Comparison of ENCODE assay signal across 27 cellular contexts in genomic region chr1:71623888-71624287, GRCh38.
"Had no signal": no experiment of that assay in that cellular context is flagged by ENCODE, and none has a peak within 500 bp of the region (broad histone marks: within the 10 kb centered on the region; RNA-seq: fewer than 3 reads in every experiment).

No MANE protein-coding gene starts in this region.

- H3K9me3 ChIP-seq: colonic mucosa, esophagus muscularis mucosa, esophagus squamous epithelium, gastrocnemius medialis, gastroesophageal sphincter had no signal

- FAIRE-seq: colon, endometrium, endothelial cell of umbilical vein, frontal cortex had no signal

- H3K27me3 ChIP-seq: colonic mucosa, dorsolateral prefrontal cortex, esophagus muscularis mucosa, esophagus squamous epithelium, foreskin keratinocyte, gastrocnemius medialis, gastroesophageal sphincter, heart left ventricle, heart right ventricle had no signal

- DNase-seq: colonic mucosa; cortex of kidney; dermis blood vessel endothelial cell; dorsolateral prefrontal cortex; effector CD4-positive, alpha-beta T cell; effector CD8-positive, alpha-beta T cell; effector memory CD4-positive, alpha-beta T cell; effector memory CD8-positive, alpha-beta T cell; endodermal cell; erythroblast; esophagus squamous epithelium; foreskin fibroblast; foreskin keratinocyte; foreskin melanocyte; gastrocnemius medialis; glutamatergic neuron; head of caudate nucleus; heart left ventricle; heart right ventricle had no signal

- H3K4me3 ChIP-seq: colonic mucosa, coronary artery, dorsolateral prefrontal cortex, esophagus muscularis mucosa, esophagus squamous epithelium, gastrocnemius medialis, gastroesophageal sphincter, heart left ventricle, heart right ventricle had no signal

- H3K4me1 ChIP-seq: colonic mucosa, esophagus muscularis mucosa, esophagus squamous epithelium, foreskin keratinocyte, gastrocnemius medialis, gastroesophageal sphincter, heart left ventricle, heart right ventricle had no signal

- H3K27ac ChIP-seq: colonic mucosa, coronary artery, dorsolateral prefrontal cortex, epithelial cell of prostate, esophagus muscularis mucosa, esophagus squamous epithelium, foreskin keratinocyte, gastrocnemius medialis, gastroesophageal sphincter, heart left ventricle, heart right ventricle had no signal

- H3K36me3 ChIP-seq: colonic mucosa, esophagus muscularis mucosa, esophagus squamous epithelium, gastrocnemius medialis, gastroesophageal sphincter, heart left ventricle, heart right ventricle had no signal
